ENCODE assay signal across 15 cellular contexts in the genomic region with DNA sequence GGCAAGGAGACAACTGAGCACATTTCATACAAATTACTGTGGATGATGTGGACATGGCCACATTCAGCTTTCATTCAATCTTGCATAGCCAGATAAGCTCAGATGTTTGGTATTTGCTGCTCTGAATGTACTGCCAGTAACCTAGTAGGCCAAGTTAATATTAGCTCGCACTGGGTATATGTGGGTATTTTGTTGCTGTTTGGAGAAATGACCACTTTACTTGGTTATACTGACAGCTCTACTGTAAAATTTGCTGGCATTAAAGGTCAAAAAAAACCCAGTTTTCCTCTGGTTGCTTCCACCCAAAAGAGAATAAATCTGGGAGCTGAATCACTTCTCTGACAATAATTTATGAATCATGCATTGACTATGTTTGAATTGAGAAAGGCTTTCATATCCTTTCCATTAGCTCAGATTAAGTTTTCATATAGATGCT.
DNase-seq lines count a peak whose midpoint lies in the region; ATAC-seq and TF ChIP-seq lines count a peak whose summit lies in the region.
"Had no signal": no experiment of that assay in that cellular context is flagged by ENCODE, and none has a peak within 500 bp of the region (broad histone marks: within the 10 kb centered on the region; RNA-seq: fewer than 3 reads in every experiment).

No MANE protein-coding gene starts in this region.

- H3K4me1 Mint-ChIP-seq in activated CD4-positive, alpha-beta memory T cell treated with anti-CD3 and anti-CD28 coated beads, Interleukin-2, amount 10 ng/mL, durations not matched to agents 7 days and 5 days, result no peaks in the 10 kb centered on the region
- H3K4me1 Mint-ChIP-seq in naive thymus-derived CD8-positive, alpha-beta T cell, result no peaks in the 10 kb centered on the region
- H3K4me1 Mint-ChIP-seq: CD4-positive, CD25-positive, alpha-beta regulatory T cell; natural killer cell had no signal

- H3K36me3 Mint-ChIP-seq in activated CD4-positive, alpha-beta memory T cell treated with anti-CD3 and anti-CD28 coated beads, Interleukin-2, amount 10 ng/mL, durations not matched to agents 7 days and 5 days (ENCODE audit: low read depth), result no peaks in the 10 kb centered on the region
- H3K36me3 Mint-ChIP-seq in naive thymus-derived CD8-positive, alpha-beta T cell, result no peaks in the 10 kb centered on the region
- H3K36me3 Mint-ChIP-seq: CD4-positive, CD25-positive, alpha-beta regulatory T cell; natural killer cell had no signal

- no peaks in the 10 kb centered on the region for H3K27me3 Mint-ChIP-seq in activated CD4-positive, alpha-beta memory T cell treated with anti-CD3 and anti-CD28 coated beads, Interleukin-2, amount 10 ng/mL, durations not matched to agents 7 days and 5 days
- peaks cover 0 to 5% (median 0%) of the 10 kb centered on the region in 5 donors for H3K27me3 Mint-ChIP-seq in naive thymus-derived CD8-positive, alpha-beta T cell

- no peak overlapping the region for H3K27ac Mint-ChIP-seq in activated CD4-positive, alpha-beta memory T cell treated with anti-CD3 and anti-CD28 coated beads, Interleukin-2, amount 10 ng/mL, durations not matched to agents 7 days and 5 days
- H3K27ac Mint-ChIP-seq in naive thymus-derived CD8-positive, alpha-beta T cell, result no peak overlapping the region
- H3K27ac Mint-ChIP-seq: CD4-positive, CD25-positive, alpha-beta regulatory T cell; natural killer cell had no signal

- H3K4me3 ChIP-seq in choroid plexus epithelial cell (ENCODE audit: low read depth, low read length), result no peak overlapping the region
- H3K4me3 ChIP-seq: testis had no signal

- POLR2A ChIA-PET in activated CD4-positive, alpha-beta memory T cell treated with anti-CD3 and anti-CD28 coated beads, Interleukin-2, amount 10 ng/mL, durations not matched to agents 7 days and 5 days (lab: Charles Lee), result no interaction called here
- POLR2A ChIA-PET in naive thymus-derived CD8-positive, alpha-beta T cell (lab: Charles Lee), result no interaction called here

- peak; percentile 80 for ATAC-seq in Right ventricle myocardium superior (ENCODE audit: poor library complexity)
- no peak for ATAC-seq in naive thymus-derived CD8-positive, alpha-beta T cell
- ATAC-seq: natural killer cell had no signal

- TF ChIP-seq CTCF in choroid plexus epithelial cell (conservative IDR thresholded peaks at IDR 0.05; ENCODE audit: low read depth, low read length), result no peak
- TF ChIP-seq CTCF in GM13976 (IDR thresholded peaks at IDR 0.05; ENCODE audit: borderline replicate concordance, control extremely low read depth, extremely low read depth, insufficient read depth, missing control alignments), result no peak

- in situ Hi-C loops in GM13976 (cut with MboI; ENCODE audit: low sequenced_read_pairs, unreplicated experiment), result no loop called here

- no peaks in the 10 kb centered on the region for H3K9me3 Mint-ChIP-seq in activated CD4-positive, alpha-beta memory T cell treated with anti-CD3 and anti-CD28 coated beads, Interleukin-2, amount 10 ng/mL, durations not matched to agents 7 days and 5 days
- H3K9me3 Mint-ChIP-seq in naive thymus-derived CD8-positive, alpha-beta T cell, result peaks cover 0 to 2% (median 0%) of the 10 kb centered on the region in 9 donors
- H3K9me3 Mint-ChIP-seq: natural killer cell had no signal

- DNase-seq in Right ventricle myocardium superior, result no peak
- DNase-seq in cardiac septum (ENCODE audit: low spot score), result no peak
- peak; percentile 30 for DNase-seq in choroid plexus epithelial cell (ENCODE audit: low read depth)
- peak; percentile 35 for DNase-seq in kidney glomerular epithelial cell (lab: John Stamatoyannopoulos, UW)
- no peak for DNase-seq in GM13976 (ENCODE audit: low spot score)
- DNase-seq in DMS53 (lab: John Stamatoyannopoulos, UW), result no peak
- no peak for DNase-seq in activated CD4-positive, alpha-beta memory T cell treated with anti-CD3 and anti-CD28 coated beads, Interleukin-2, amount 10 ng/mL, durations not matched to agents 7 days and 5 days
- DNase-seq in naive thymus-derived CD8-positive, alpha-beta T cell, result no peak
- DNase-seq: activated CD8-positive, alpha-beta memory T cell treated with anti-CD3 and anti-CD28 coated beads for 24 hours; amygdala; CD4-positive, CD25-positive, alpha-beta regulatory T cell; natural killer cell; NCI-H510A; stimulated activated CD4-positive, alpha-beta T cell treated with anti-CD3 and anti-CD28 coated beads, Interleukin-1b, Interleukin-23, amount 100 ng/mL, for 48 hours; testis had no signal

- H3K4me3 Mint-ChIP-seq in activated CD4-positive, alpha-beta memory T cell treated with anti-CD3 and anti-CD28 coated beads, Interleukin-2, amount 10 ng/mL, durations not matched to agents 7 days and 5 days, result no peak overlapping the region
- no peak overlapping the region for H3K4me3 Mint-ChIP-seq in naive thymus-derived CD8-positive, alpha-beta T cell
- H3K4me3 Mint-ChIP-seq: CD4-positive, CD25-positive, alpha-beta regulatory T cell; natural killer cell had no signal

- CTCF ChIA-PET in activated CD4-positive, alpha-beta memory T cell treated with anti-CD3 and anti-CD28 coated beads, Interleukin-2, amount 10 ng/mL, durations not matched to agents 7 days and 5 days (lab: Charles Lee), result no interaction called here

- intact Hi-C loops in Right ventricle myocardium superior (cut with DNase I), result no loop called here
- intact Hi-C loops in cardiac septum (cut with DNase I), result no loop called here

Comparison
In these comparisons a context has a peak if more than half of its experiments do, and no peak if none do; other contexts are left out.
1. DNase-seq: peak in choroid plexus epithelial cell (single experiment) and kidney glomerular epithelial cell (single experiment); none in Right ventricle myocardium superior (single experiment), cardiac septum (single experiment), GM13976 (single experiment), DMS53 (single experiment), activated CD4-positive, alpha-beta memory T cell treated with anti-CD3 and anti-CD28 coated beads, Interleukin-2, amount 10 ng/mL, durations not matched to agents 7 days and 5 days (single experiment) and naive thymus-derived CD8-positive, alpha-beta T cell (0 of 10).